In the genomic region with DNA sequence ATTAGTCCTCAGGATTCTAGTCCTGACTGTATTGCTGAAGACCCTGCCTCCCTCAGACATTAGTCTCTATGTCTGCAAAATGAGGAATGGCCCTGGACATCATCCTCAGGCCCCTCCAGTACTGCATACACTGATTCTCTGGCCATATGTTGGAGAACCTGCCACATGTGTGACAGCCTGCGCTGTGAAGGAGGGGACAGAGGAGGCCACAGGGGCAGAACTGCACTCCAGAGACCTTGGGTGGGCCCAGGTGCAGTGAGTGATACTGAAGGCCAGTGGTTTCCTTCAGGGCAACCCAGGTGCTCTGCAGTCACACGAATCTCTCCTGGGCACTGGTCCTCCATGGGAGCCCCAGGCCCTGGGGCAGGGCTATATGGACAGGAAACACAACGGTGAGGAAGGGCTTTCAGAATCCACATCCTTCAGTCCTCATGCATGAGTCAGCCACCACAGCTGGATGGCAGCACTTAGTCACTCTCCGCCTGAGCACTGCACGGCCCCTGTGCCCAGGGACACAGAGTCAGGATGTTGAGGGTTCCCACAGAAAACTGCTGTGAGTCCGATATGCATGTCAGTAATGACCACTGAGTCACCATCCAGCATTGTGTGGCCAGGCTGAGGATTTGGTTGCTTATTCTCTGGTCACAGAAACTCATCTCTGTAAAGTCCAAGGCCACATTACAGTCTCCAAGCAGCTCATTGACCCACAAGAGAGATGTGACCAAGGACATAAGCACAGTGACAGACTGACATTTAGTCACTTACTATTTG, we compare ENCODE assay signal across 8 cellular contexts. TPM values are rescaled to one million over a fixed set of nuclear protein-coding genes. Genes with fewer than 3 reads are reported as not detected.
DNase-seq lines count a peak whose midpoint lies in the region; ATAC-seq lines count a peak whose summit lies in the region.

No MANE protein-coding gene starts in this region.

- intact Hi-C loops in left colon (cut with DNase I, micrococcal nuclease) = no loop called here

- no peaks in the 10 kb centered on the region for H3K36me3 ChIP-seq in HUES48 (ENCODE audit: control insufficient read depth, insufficient read depth, low read length)

- peak overlapping the region; percentile 62 for H3K27ac ChIP-seq in HUES48 (ENCODE audit: low read depth, low read length)

- H3K27ac Mint-ChIP-seq in activated naive CD4-positive, alpha-beta T cell treated with anti-CD3 and anti-CD28 coated beads, Interleukin-2, amount 50 U/mL, for 72 hours = peak overlapping the region in 1 of 2 donors; percentile 76
- H3K27ac Mint-ChIP-seq in activated naive CD8-positive, alpha-beta T cell treated with anti-CD3 and anti-CD28 coated beads, Interleukin-2, amount 50 U/mL, for 24 hours = no peak overlapping the region

- peak; percentile 97 to 98 for ATAC-seq in activated naive CD4-positive, alpha-beta T cell treated with anti-CD3 and anti-CD28 coated beads, Interleukin-2, amount 50 U/mL, for 72 hours
- ATAC-seq in activated naive CD8-positive, alpha-beta T cell treated with anti-CD3 and anti-CD28 coated beads, Interleukin-2, amount 50 U/mL, for 24 hours = peak; percentile 97
- peak; percentile 34 for ATAC-seq in left colon
- ATAC-seq in GM19035 (IDR thresholded peaks at IDR 0.05; ENCODE audit: unreplicated experiment) = no peak
- ATAC-seq in GM18873 (IDR thresholded peaks at IDR 0.05; ENCODE audit: low FRiP score, unreplicated experiment) = no peak

- peaks cover 0 to 9% of the 10 kb centered on the region in 2 donors for H3K36me3 Mint-ChIP-seq in activated naive CD4-positive, alpha-beta T cell treated with anti-CD3 and anti-CD28 coated beads, Interleukin-2, amount 50 U/mL, for 72 hours
- no peaks in the 10 kb centered on the region for H3K36me3 Mint-ChIP-seq in activated naive CD8-positive, alpha-beta T cell treated with anti-CD3 and anti-CD28 coated beads, Interleukin-2, amount 50 U/mL, for 24 hours (ENCODE audit: low read depth)

- no peaks in the 10 kb centered on the region for H3K4me1 ChIP-seq in HUES48 (ENCODE audit: control insufficient read depth, insufficient read depth, low read length)

- H3K9ac ChIP-seq in HUES48 (ENCODE audit: low read depth, low read length) = no peak overlapping the region

- H3K9me3 ChIP-seq in HUES48 (ENCODE audit: control insufficient read depth, insufficient read depth, low read length) = no peaks in the 10 kb centered on the region

- no peaks in the 10 kb centered on the region for H3K27me3 ChIP-seq in HUES48 (ENCODE audit: control insufficient read depth, insufficient read depth, low read length)

- H3K4me1 Mint-ChIP-seq in activated naive CD8-positive, alpha-beta T cell treated with anti-CD3 and anti-CD28 coated beads, Interleukin-2, amount 50 U/mL, for 24 hours = peaks cover 20% of the 10 kb centered on the region

- H3K27me3 Mint-ChIP-seq in activated naive CD8-positive, alpha-beta T cell treated with anti-CD3 and anti-CD28 coated beads, Interleukin-2, amount 50 U/mL, for 24 hours = peaks cover 44% of the 10 kb centered on the region

- H3K9me3 Mint-ChIP-seq in activated naive CD4-positive, alpha-beta T cell treated with anti-CD3 and anti-CD28 coated beads, Interleukin-2, amount 50 U/mL, for 72 hours = no peaks in the 10 kb centered on the region
- no peaks in the 10 kb centered on the region for H3K9me3 Mint-ChIP-seq in activated naive CD8-positive, alpha-beta T cell treated with anti-CD3 and anti-CD28 coated beads, Interleukin-2, amount 50 U/mL, for 24 hours

- H3K4me3 ChIP-seq in HUES48 (ENCODE audit: low read depth, low read length) = no peak overlapping the region

- peak; percentile 45 to 87 for DNase-seq in activated naive CD4-positive, alpha-beta T cell treated with anti-CD3 and anti-CD28 coated beads, Interleukin-2, amount 50 U/mL, for 72 hours (ENCODE audit: low spot score in 2 of 2)
- no peak for DNase-seq in activated naive CD4-positive, alpha-beta T cell (lab: John Stamatoyannopoulos, UW)
- peak; percentile 56 for DNase-seq in activated naive CD8-positive, alpha-beta T cell treated with anti-CD3 and anti-CD28 coated beads, Interleukin-2, amount 50 U/mL, for 24 hours
- DNase-seq in left colon = no peak
- DNase-seq in hippocampal formation (lab: John Stamatoyannopoulos, UW) = no peak

- no peak overlapping the region for H3K4me3 Mint-ChIP-seq in activated naive CD8-positive, alpha-beta T cell treated with anti-CD3 and anti-CD28 coated beads, Interleukin-2, amount 50 U/mL, for 24 hours

RNA-seq across cellular contexts. Expression of a gene that starts 39.7 kb away (rescaled TPM):
- 10 to 100 TPM in 1 of 2 donors, 1 to 10 TPM in 1; 5.5 to 16.2 TPM for total RNA-seq in activated naive CD4-positive, alpha-beta T cell treated with anti-CD3 and anti-CD28 coated beads, Interleukin-2, amount 50 U/mL, for 72 hours
- 10 to 100 TPM; 35.8 to 38.1 TPM for total RNA-seq in left colon

Comparison
In these comparisons a context has a peak if more than half of its experiments do, and no peak if none do; other contexts are left out.
1. DNase-seq: peak in activated naive CD4-positive, alpha-beta T cell treated with anti-CD3 and anti-CD28 coated beads, Interleukin-2, amount 50 U/mL, for 72 hours (2 of 2) and activated naive CD8-positive, alpha-beta T cell treated with anti-CD3 and anti-CD28 coated beads, Interleukin-2, amount 50 U/mL, for 24 hours (single experiment); none in activated naive CD4-positive, alpha-beta T cell (0 of 4), left colon (0 of 2) and hippocampal formation (0 of 2).
2. ATAC-seq: peak in activated naive CD4-positive, alpha-beta T cell treated with anti-CD3 and anti-CD28 coated beads, Interleukin-2, amount 50 U/mL, for 72 hours (2 of 2), activated naive CD8-positive, alpha-beta T cell treated with anti-CD3 and anti-CD28 coated beads, Interleukin-2, amount 50 U/mL, for 24 hours (single experiment) and left colon (single experiment); none in GM19035 (single experiment) and GM18873 (single experiment).